ENCODE assay signal across 1 cellular context in the genomic region with DNA sequence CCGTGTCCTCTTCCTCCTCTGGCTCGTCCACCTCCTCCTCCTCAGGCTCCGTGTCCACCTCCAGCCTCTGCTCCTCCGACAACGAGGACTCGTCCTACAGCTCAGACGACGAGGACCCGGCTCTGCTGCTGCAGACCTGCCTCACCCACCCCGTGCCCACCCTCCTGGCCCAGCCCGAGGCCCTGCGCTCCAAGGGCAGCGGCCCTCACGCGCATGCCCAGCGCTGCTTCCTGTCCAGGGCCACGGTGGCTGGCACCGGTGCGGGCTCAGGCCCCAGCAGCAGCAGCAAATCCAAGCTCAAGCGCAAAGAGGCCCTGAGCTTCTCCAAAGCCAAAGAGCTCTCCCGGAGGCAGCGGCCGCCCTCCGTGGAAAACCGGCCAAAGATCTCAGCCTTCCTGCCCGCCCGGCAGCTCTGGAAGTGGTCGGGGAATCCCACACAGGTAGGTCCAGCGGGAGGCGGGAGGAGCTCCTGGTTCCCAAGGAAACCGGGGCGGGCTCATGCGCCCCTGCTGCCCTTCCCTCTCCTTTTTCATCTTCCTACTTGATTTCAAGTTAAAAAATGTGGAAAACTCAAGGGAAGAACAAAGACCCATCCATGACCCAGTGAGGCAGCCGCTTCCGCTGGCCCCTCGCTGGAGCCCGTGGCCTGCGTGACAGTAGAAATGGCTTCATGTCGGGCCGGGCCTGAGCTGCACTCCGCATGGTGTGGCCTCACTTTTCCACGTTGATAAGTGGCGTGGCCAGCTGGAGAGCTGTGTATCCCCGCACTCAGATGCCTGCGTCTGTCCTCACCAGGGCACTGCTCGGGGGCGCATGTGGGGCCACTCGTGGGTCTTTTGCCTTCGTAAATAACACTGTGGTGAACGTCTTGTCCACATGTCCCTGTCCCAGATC.
TF ChIP-seq lines count a peak whose summit lies in the region.

No MANE protein-coding gene starts in this region.

TF ChIP-seq in IMR-90, 13 proteins besides CTCF, POLR2A, EP300 and RAD21 (continued from another document):
- TF ChIP-seq ELK1 (IDR thresholded peaks at IDR 0.05; ENCODE audit: borderline replicate concordance, low read depth, low read length) (no peak), SMC3 (IDR thresholded peaks at IDR 0.05; ENCODE audit: low read depth, low read length) (no peak), MAFK (IDR thresholded peaks at IDR 0.05; ENCODE audit: low read depth, low read length) (no peak), FOS (IDR thresholded peaks at IDR 0.05; ENCODE audit: low read depth, low read length) (no peak)
